ENCODE assay signal across 17 cellular contexts in genomic region chr18:58859935-58860334, GRCh38. TPM values are rescaled to one million over a fixed set of nuclear protein-coding genes. Genes with fewer than 3 reads are reported as not detected.
DNase-seq lines count a peak whose midpoint lies in the region; ATAC-seq, FAIRE-seq and TF ChIP-seq lines count a peak whose summit lies in the region.
"Had no signal": no experiment of that assay in that cellular context is flagged by ENCODE, and none has a peak within 500 bp of the region (broad histone marks: within the 10 kb centered on the region; RNA-seq: fewer than 3 reads in every experiment).

No MANE protein-coding gene starts in this region.

- H2BK120ac ChIP-seq in H1 (replicated peaks; ENCODE audit: low read depth, low read length), result peak overlapping the region; percentile 69

- TF ChIP-seq POLR2A in H1 (IDR thresholded peaks at IDR 0.05; ENCODE audit: control extremely low read depth in 1 of 2, low read depth in 2 of 2, low read length in 2 of 2), result no peak

- no peak overlapping the region for H3K4ac ChIP-seq in H1 (replicated peaks; ENCODE audit: insufficient read length, low read depth, low read length)

- H4K20me1 ChIP-seq in H1 (replicated peaks in 1 of 2; ENCODE audit: control insufficient read depth in 1 of 2, insufficient read depth in 2 of 2, low read length in 2 of 2), result no peaks in the 10 kb centered on the region
- no peaks in the 10 kb centered on the region for H4K20me1 ChIP-seq in neural progenitor cell (ENCODE audit: low read depth)

- H3K36me3 ChIP-seq in H1 (ENCODE audit: control insufficient read depth in 2 of 4, insufficient read depth in 4 of 4, low read length in 3 of 4) (peaks cover under 1 to 3% (median 1%) of the 10 kb centered on the region in 4 experiments; a peak in 3 of 8 replicates), neural progenitor cell (no peaks in the 10 kb centered on the region), tibial artery (no peaks in the 10 kb centered on the region)

- H3K4me1 ChIP-seq in H1 (replicated peaks in 1 of 4; ENCODE audit: control insufficient read depth in 3 of 4, insufficient read depth in 4 of 4, low read length in 3 of 4) (peaks cover 13 to 33% (median 20%) of the 10 kb centered on the region in 4 experiments; a peak in 6 of 7 replicates), neural progenitor cell (peaks cover 54% of the 10 kb centered on the region), tibial artery (peaks cover 0 to 60% (median 37%) of the 10 kb centered on the region in 4 donors)

- in situ Hi-C loops in GM13977 (cut with MboI; ENCODE audit: low pct_unique_long_range_greater_than_20kb, low sequenced_read_pairs, unreplicated experiment), result no loop called here

- peak overlapping the region; percentile 91; the same call in 1 of the 2 replicates for H2BK5ac ChIP-seq in H1 (ENCODE audit: low read depth, low read length)

- peaks cover 55% of the 10 kb centered on the region for H3K4me1 Mint-ChIP-seq in neural progenitor cell

- H3K27ac Mint-ChIP-seq in neural progenitor cell, result peak overlapping the region; percentile 98
- H3K27ac Mint-ChIP-seq: activated CD8-positive, alpha-beta memory T cell treated with anti-CD3 and anti-CD28 coated beads, Interleukin-2, amount 10 ng/mL, durations not matched to agents 7 days and 5 days; activated naive CD4-positive, alpha-beta T cell treated with anti-CD3 and anti-CD28 coated beads, Interleukin-2, amount 50 U/mL, for 24 hours; immature natural killer cell had no signal

- H3F3A ChIP-seq in neural progenitor cell (ENCODE audit: low read depth), result peaks cover 68% of the 10 kb centered on the region

- H3K23me2 ChIP-seq in H1 (ENCODE audit: low read depth, low read length), result peaks cover 8% of the 10 kb centered on the region

- peak overlapping the region; percentile 53; the same call in 1 of the 2 replicates for H2BK12ac ChIP-seq in H1 (ENCODE audit: low read depth, low read length)

- CTCF ChIA-PET in H1 (lab: Charles Lee; ENCODE audit: partially characterized antibody), result interaction anchor here (0.5 to 1.5 kb wide), 2 partner anchors 12 to 39 kb away, joined by 3 read pairs; no protein-coding TSS in a partner anchor

- H3K36me3 Mint-ChIP-seq in neural progenitor cell, result peaks cover 4% of the 10 kb centered on the region
- H3K36me3 Mint-ChIP-seq: activated CD8-positive, alpha-beta memory T cell treated with anti-CD3 and anti-CD28 coated beads, Interleukin-2, amount 10 ng/mL, durations not matched to agents 7 days and 5 days; activated naive CD4-positive, alpha-beta T cell treated with anti-CD3 and anti-CD28 coated beads, Interleukin-2, amount 50 U/mL, for 24 hours had no signal

- POLR2A ChIA-PET in H1 (lab: Charles Lee; ENCODE audit: partially characterized antibody), result interaction anchor here (1.3 to 29.3 kb wide), 3 partner anchors 8 to 21 kb away, joined by 3 to 622 read pairs (median 289); no protein-coding TSS in a partner anchor

- peak in 1 of 2 experiments; percentile 15; a peak in 1 of 4 replicates for TF ChIP-seq RAD21 in H1 (IDR thresholded peaks at IDR 0.05 in 1 of 2, conservative IDR thresholded peaks at IDR 0.05 in 1 of 2; ENCODE audit: low read depth in 2 of 2, low read length in 2 of 2)

- TF ChIP-seq EP300 in H1 (IDR thresholded peaks at IDR 0.05; ENCODE audit: borderline replicate concordance in 1 of 2, low read depth in 2 of 2, low read length in 2 of 2), result no peak

- peak overlapping the region; percentile 64 for H3K4me3 Mint-ChIP-seq in neural progenitor cell
- H3K4me3 Mint-ChIP-seq: activated CD8-positive, alpha-beta memory T cell treated with anti-CD3 and anti-CD28 coated beads, Interleukin-2, amount 10 ng/mL, durations not matched to agents 7 days and 5 days; activated naive CD4-positive, alpha-beta T cell treated with anti-CD3 and anti-CD28 coated beads, Interleukin-2, amount 50 U/mL, for 24 hours; immature natural killer cell had no signal

- H3K18ac ChIP-seq in H1 (ENCODE audit: extremely low read depth, low read length), result peak overlapping the region; percentile 99

- 13% methylated on average over 6 of the region's 6 CpGs; no CpG with 5 or more reads in 1 of the 2 experiments for WGBS in H1 (ENCODE audit: extremely low coverage in 1 of 2, insufficient coverage in 1 of 2, insufficient read length in 1 of 2, insufficient replicate concordance in 2 of 2, low coverage in 1 of 2, low lambda C conversion rate in 2 of 2, missing lambda C conversion rate in 1 of 2), 2 experiments

- H3K27me3 ChIP-seq in H1 (replicated peaks in 1 of 4; ENCODE audit: control insufficient read depth in 3 of 4, extremely low read depth in 1 of 4, insufficient read depth in 3 of 4, low read length in 3 of 4), result no peaks in the 10 kb centered on the region
- no peaks in the 10 kb centered on the region for H3K27me3 ChIP-seq in neural progenitor cell
- no peaks in the 10 kb centered on the region for H3K27me3 ChIP-seq in tibial artery

- no peak overlapping the region for H4K8ac ChIP-seq in H1 (ENCODE audit: extremely low read depth, insufficient read depth, low read length)

- H3K9ac ChIP-seq in H1 (replicated peaks in 1 of 4; ENCODE audit: extremely low read depth in 1 of 4, low read depth in 3 of 4, low read length in 3 of 4), result no peak overlapping the region
- no peak overlapping the region for H3K9ac ChIP-seq in neural progenitor cell

- H3K79me2 ChIP-seq in H1 (ENCODE audit: control insufficient read depth in 1 of 2, insufficient read depth in 2 of 2, low read length in 2 of 2), result peaks cover 4 to 26% of the 10 kb centered on the region in 2 experiments; a peak in 3 of 4 replicates
- H3K79me2 ChIP-seq in neural progenitor cell (ENCODE audit: low read depth), result peaks cover 30% of the 10 kb centered on the region

- H3K9me3 Mint-ChIP-seq in neural progenitor cell, result no peaks in the 10 kb centered on the region
- H3K9me3 Mint-ChIP-seq: activated naive CD4-positive, alpha-beta T cell treated with anti-CD3 and anti-CD28 coated beads, Interleukin-2, amount 50 U/mL, for 24 hours; immature natural killer cell had no signal

- H3K9me3 ChIP-seq in H1 (ENCODE audit: insufficient read depth in 2 of 2, low read depth in 1 of 2, low read length in 1 of 2) (no peaks in the 10 kb centered on the region), neural progenitor cell (ENCODE audit: low read depth) (no peaks in the 10 kb centered on the region), tibial artery (no peaks in the 10 kb centered on the region)

- H3K79me1 ChIP-seq in H1 (ENCODE audit: low read depth, low read length), result no peaks in the 10 kb centered on the region

- no peak overlapping the region for H3K56ac ChIP-seq in H1 (replicated peaks; ENCODE audit: insufficient read length, low read depth, low read length)

- H2BK20ac ChIP-seq in H1 (ENCODE audit: low read length), result peak overlapping the region; percentile 82

- peak; percentile 87 for FAIRE-seq in H1 (lab: Jason Lieb, UNC)
- FAIRE-seq: colon, TTC549 had no signal

- H4K91ac ChIP-seq in H1 (replicated peaks; ENCODE audit: insufficient read length, low read length), result peak overlapping the region; percentile 5

- ATAC-seq in GM18511 (IDR thresholded peaks at IDR 0.05; ENCODE audit: unreplicated experiment), result no peak
- ATAC-seq: activated CD8-positive, alpha-beta memory T cell treated with anti-CD3 and anti-CD28 coated beads, Interleukin-2, amount 10 ng/mL, durations not matched to agents 7 days and 5 days had no signal

- peak overlapping the region; percentile 64 for H4K5ac ChIP-seq in H1 (ENCODE audit: insufficient read length, low read depth, low read length)

- peaks cover 14% of the 10 kb centered on the region for H3K27me3 Mint-ChIP-seq in neural progenitor cell (ENCODE audit: insufficient read depth, low read depth)

- H3K23ac ChIP-seq in H1 (ENCODE audit: insufficient read length), result no peak overlapping the region

- intact Hi-C loops in tibial artery (cut with DNase I; ENCODE audit: low total_unique reads), result loop anchor here (10.0 kb wide), 1 partner anchor 135 kb away; no protein-coding TSS in a partner anchor

- H2BK15ac ChIP-seq in H1 (ENCODE audit: low read length), result no peak overlapping the region

- TF ChIP-seq CTCF in H1 (IDR thresholded peaks at IDR 0.05; ENCODE audit: control extremely low read depth in 1 of 3, insufficient read depth in 1 of 3, low read depth in 1 of 3, low read length in 3 of 3) (no peak), neural progenitor cell (IDR thresholded peaks at IDR 0.05) (no peak), tibial artery (IDR thresholded peaks at IDR 0.05) (no peak), GM13977 (IDR thresholded peaks at IDR 0.05; ENCODE audit: extremely low read depth, insufficient read depth, missing control alignments) (no peak)

- H2AK5ac ChIP-seq in H1 (ENCODE audit: low read depth, low read length), result peak overlapping the region; percentile 69; the same call in 1 of the 2 replicates

- no peak overlapping the region for H2AFZ ChIP-seq in H1 (ENCODE audit: low read length)
- no peak overlapping the region for H2AFZ ChIP-seq in neural progenitor cell (replicated peaks)

- H3K4me3 ChIP-seq in H1 (ENCODE audit: extremely low read depth in 1 of 4, insufficient read depth in 2 of 4, low read depth in 3 of 4, low read length in 4 of 4), result peak overlapping the region in 1 of 4 experiments; percentile 85; a peak in 3 of 8 replicates
- H3K4me3 ChIP-seq in neural progenitor cell, result peak overlapping the region; percentile 17
- no peak overlapping the region for H3K4me3 ChIP-seq in tibial artery

- no peak overlapping the region for H3K14ac ChIP-seq in H1 (ENCODE audit: insufficient read length)

- DNase-seq in NCI-H2227 (lab: John Stamatoyannopoulos, UW; ENCODE audit: unreplicated experiment), result peak; percentile 34
- no peak for DNase-seq in NCI-H2227 treated with DMSO at 0.1 percent for 48 hours (lab: John Stamatoyannopoulos, UW)
- DNase-seq in H1 (ENCODE audit: low read depth in 1 of 2, low spot score in 2 of 2), result no peak
- peak; percentile 85 for DNase-seq in neural progenitor cell (ENCODE audit: low spot score)
- peak in 1 of 2 donors; percentile 45 for DNase-seq in tibial artery
- DNase-seq in SKM-1 (lab: John Stamatoyannopoulos, UW; ENCODE audit: unreplicated experiment), result no peak
- DNase-seq in GM13977 (ENCODE audit: low spot score), result no peak
- DNase-seq: activated CD8-positive, alpha-beta memory T cell treated with anti-CD3 and anti-CD28 coated beads, Interleukin-2, amount 10 ng/mL, durations not matched to agents 7 days and 5 days; immature natural killer cell; KG1; NCI-H1694 treated with DMSO at 0.1 percent for 48 hours; NCI-H748 treated with DMSO at 0.1 percent for 48 hours; SHP77 treated with DMSO at 0.1 percent for 48 hours had no signal

- peak overlapping the region; percentile 36 to 77; a peak in 3 of 4 replicates for H3K4me2 ChIP-seq in H1 (ENCODE audit: insufficient read depth in 1 of 2, low read depth in 2 of 2, low read length in 2 of 2)
- peak overlapping the region; percentile 93 for H3K4me2 ChIP-seq in neural progenitor cell

- H3K27ac ChIP-seq in H1 (ENCODE audit: low read depth, low read length) (peak overlapping the region; percentile 8; the same call in 1 of the 2 replicates), neural progenitor cell (peak overlapping the region; percentile 63), tibial artery (peak overlapping the region; percentile 54 to 98)

RNA-seq across cellular contexts. Expression of gene ZNF532, which starts 4.7 kb away (rescaled TPM):
- 240 and 241 TPM in 2 replicates for total RNA-seq in H1 (2021; fragmentation: NEBNext Ultra II Directional; extraction: Animal tissue kit (Norgen Biotek cat#: 25700))
- polyA plus RNA-seq in H1 (2011; rRNA removed), result 132 and 143 TPM in 2 replicates
- 148 TPM for polyA plus RNA-seq in H1 (2011; cell fraction: cytosol; rRNA removed)
- polyA plus RNA-seq in H1 (2011; cell fraction: nucleus; rRNA removed), result 482 TPM
- polyA plus RNA-seq in H1 (2012, experiment 1 of 2), result 101 to 122 TPM (median 117 TPM) in 4 replicates
- polyA plus RNA-seq in H1 (2012, experiment 2 of 2), result 7.5 TPM
- 144 TPM for polyA plus RNA-seq in H1 (2013, experiment 1 of 2)
- 132 TPM for polyA plus RNA-seq in H1 (2013, experiment 2 of 2)
- 742 and 919 TPM in 2 replicates for polyA minus RNA-seq in H1 (2011; rRNA and poly(A)+ RNA removed)
- polyA minus RNA-seq in H1 (2011; cell fraction: cytosol; rRNA and poly(A)+ RNA removed), result 169 TPM
- 575 TPM for polyA minus RNA-seq in H1 (2011; cell fraction: nucleus; rRNA and poly(A)+ RNA removed)
- 121 and 137 TPM in 2 replicates for total RNA-seq in neural progenitor cell (ENCODE audit: low replicate concordance)

Comparison
In these comparisons a context has a peak if more than half of its experiments do, and no peak if none do; other contexts are left out.
1. DNase-seq: peak in NCI-H2227 (single experiment) and neural progenitor cell (single experiment); none in NCI-H2227 treated with DMSO at 0.1 percent for 48 hours (single experiment), H1 (0 of 2), SKM-1 (single experiment) and GM13977 (single experiment).
2. H3K27ac ChIP-seq: peak in every context shown above with its lines; median percentile 76 in tibial artery; 63 in neural progenitor cell; 8 in H1.